ENCODE assay signal across 8 cellular contexts in genomic region chr17:78781339-78782304, GRCh38. TPM values are rescaled to one million over a fixed set of nuclear protein-coding genes. Genes with fewer than 3 reads are reported as not detected.
DNase-seq lines count a peak whose midpoint lies in the region; ATAC-seq and TF ChIP-seq lines count a peak whose summit lies in the region.

Gene CYTH1, minus strand, starts transcription at chr17:78782273. Its CDS starts 50 bp downstream, at chr17:78782223.

- peak; percentile 25 for DNase-seq in NOMO-1 treated with DMSO at 0.1 percent for 48 hours (lab: John Stamatoyannopoulos, UW; ENCODE audit: unreplicated experiment)
- no peak for DNase-seq in NOMO-1 treated with dmso at 0.1 percent for 144 hours (lab: John Stamatoyannopoulos, UW; ENCODE audit: unreplicated experiment)
- peak; percentile 44 to 79 for DNase-seq in stimulated activated effector memory CD8-positive, alpha-beta T cell treated with anti-CD3 and anti-CD28 coated beads, Interleukin-12 subunit alpha, Interleukin-12 subunit beta, amount 100 ng/mL, for 72 hours (ENCODE audit: low spot score in 2 of 2)

- ATAC-seq in HG03135 (IDR thresholded peaks at IDR 0.05; ENCODE audit: unreplicated experiment) (peak; percentile 17), HG02981 (IDR thresholded peaks at IDR 0.05; ENCODE audit: unreplicated experiment) (no peak)
- peak; percentile 47 for ATAC-seq in stimulated activated effector memory CD8-positive, alpha-beta T cell treated with anti-CD3 and anti-CD28 coated beads, Interleukin-12 subunit alpha, Interleukin-12 subunit beta, amount 100 ng/mL, for 72 hours

- peak within 1 kb of the TSS; percentile 79 for H3K4me3 Mint-ChIP-seq in dendritic cell treated with granulocyte-macrophage colony-stimulating factor and Interleukin-4, amounts not matched to agents 40 ng/mL and 50 ng/mL, for 4 days
- peak within 1 kb of the TSS; percentile 90 for H3K4me3 Mint-ChIP-seq in stimulated activated effector memory CD8-positive, alpha-beta T cell treated with anti-CD3 and anti-CD28 coated beads, Interleukin-12 subunit alpha, Interleukin-12 subunit beta, amount 100 ng/mL, for 72 hours

- TF ChIP-seq RAD21 in liver (IDR thresholded peaks at IDR 0.05), result peak in 1 of 2 donors; percentile 17

- no peaks in the 10 kb centered on the region for H3K9me3 Mint-ChIP-seq in dendritic cell treated with granulocyte-macrophage colony-stimulating factor and Interleukin-4, amounts not matched to agents 40 ng/mL and 50 ng/mL, for 4 days
- no peaks in the 10 kb centered on the region for H3K9me3 Mint-ChIP-seq in stimulated activated effector memory CD8-positive, alpha-beta T cell treated with anti-CD3 and anti-CD28 coated beads, Interleukin-12 subunit alpha, Interleukin-12 subunit beta, amount 100 ng/mL, for 72 hours

- H3K27me3 Mint-ChIP-seq in dendritic cell treated with granulocyte-macrophage colony-stimulating factor and Interleukin-4, amounts not matched to agents 40 ng/mL and 50 ng/mL, for 4 days, result no peaks in the 10 kb centered on the region

- peak within 1 kb of the TSS; percentile 86 to 98 for H3K9ac ChIP-seq in liver (ENCODE audit: low read depth in 1 of 2, low read length in 2 of 2)

- WGBS in liver, result under 1% methylated on average over 127 of the region's 127 CpGs

- intact Hi-C loops in T-helper 1 cell treated with Interleukin-12 subunit alpha and Interleukin-12 subunit beta and Interleukin-4 antibody, amounts not matched to agents 30 ng/mL and 1 ng/mL, for 36 hours (cut with micrococcal nuclease), result loop anchor here (1.0 to 5.0 kb wide), 5 partner anchors 24 to 529 kb away; partner anchors contain the start of gene USP36
- intact Hi-C loops in dendritic cell treated with granulocyte-macrophage colony-stimulating factor and Interleukin-4, amounts not matched to agents 40 ng/mL and 50 ng/mL, for 4 days (cut with micrococcal nuclease), result loop anchor here (5.0 kb wide), 1 partner anchor 34 kb away; no protein-coding TSS in a partner anchor

- H3K36me3 Mint-ChIP-seq in dendritic cell treated with granulocyte-macrophage colony-stimulating factor and Interleukin-4, amounts not matched to agents 40 ng/mL and 50 ng/mL, for 4 days (ENCODE audit: low read depth), result peaks cover 22% of the 10 kb centered on the region
- H3K36me3 Mint-ChIP-seq in stimulated activated effector memory CD8-positive, alpha-beta T cell treated with anti-CD3 and anti-CD28 coated beads, Interleukin-12 subunit alpha, Interleukin-12 subunit beta, amount 100 ng/mL, for 72 hours, result peaks cover 55% of the 10 kb centered on the region

- peaks cover 43% of the 10 kb centered on the region for H3K4me1 Mint-ChIP-seq in dendritic cell treated with granulocyte-macrophage colony-stimulating factor and Interleukin-4, amounts not matched to agents 40 ng/mL and 50 ng/mL, for 4 days (ENCODE audit: low read depth)
- H3K4me1 Mint-ChIP-seq in stimulated activated effector memory CD8-positive, alpha-beta T cell treated with anti-CD3 and anti-CD28 coated beads, Interleukin-12 subunit alpha, Interleukin-12 subunit beta, amount 100 ng/mL, for 72 hours, result peaks cover 49% of the 10 kb centered on the region

- H3K4me1 ChIP-seq in liver (ENCODE audit: control insufficient read depth in 4 of 4, insufficient read depth in 4 of 4, low read length in 3 of 4), result peaks cover 0 to 26% (median 18%) of the 10 kb centered on the region in 4 donors

- peak within 1 kb of the TSS; percentile 98 for H3K27ac ChIP-seq in liver (ENCODE audit: low read depth in 1 of 2, low read length in 2 of 2)

- no peak for TF ChIP-seq CTCF in liver (IDR thresholded peaks at IDR 0.05; ENCODE audit: low read depth, low read length, missing input control)

- H3K4me3 ChIP-seq in liver (ENCODE audit: low read depth in 1 of 3, low read length in 3 of 3), result peak within 1 kb of the TSS; percentile 85 to 97 (median 92)

- peak within 1 kb of the TSS; percentile 89 for H3K27ac Mint-ChIP-seq in dendritic cell treated with granulocyte-macrophage colony-stimulating factor and Interleukin-4, amounts not matched to agents 40 ng/mL and 50 ng/mL, for 4 days
- H3K27ac Mint-ChIP-seq in stimulated activated effector memory CD8-positive, alpha-beta T cell treated with anti-CD3 and anti-CD28 coated beads, Interleukin-12 subunit alpha, Interleukin-12 subunit beta, amount 100 ng/mL, for 72 hours, result peak within 1 kb of the TSS; percentile 97

- no peaks in the 10 kb centered on the region for H3K9me3 ChIP-seq in liver (ENCODE audit: control insufficient read depth in 4 of 4, low read length in 3 of 4)

- no peaks in the 10 kb centered on the region for H3K27me3 ChIP-seq in liver (ENCODE audit: control insufficient read depth in 4 of 4, insufficient read depth in 4 of 4, low read length in 3 of 4)

- no peaks in the 10 kb centered on the region for H3K36me3 ChIP-seq in liver (ENCODE audit: control insufficient read depth in 4 of 4, insufficient read depth in 3 of 4, low read depth in 1 of 4, low read length in 3 of 4)

TF ChIP-seq in liver, 16 proteins besides CTCF, POLR2A, EP300 and RAD21:
- TF ChIP-seq HNF4G (IDR thresholded peaks at IDR 0.05), result no peak
- TF ChIP-seq FOXA2 (IDR thresholded peaks at IDR 0.05), result no peak
- TF ChIP-seq JUND (IDR thresholded peaks at IDR 0.05), result no peak
- no peak for TF ChIP-seq REST (IDR thresholded peaks at IDR 0.05)
- no peak for TF ChIP-seq TAF1 (conservative IDR thresholded peaks at IDR 0.05)

RNA-seq across cellular contexts. Expression of gene CYTH1, which starts in this region (rescaled TPM):
- 299 and 310 TPM in 2 replicates for total RNA-seq in T-helper 1 cell treated with Interleukin-12 subunit alpha and Interleukin-12 subunit beta and Interleukin-4 antibody, amounts not matched to agents 30 ng/mL and 1 ng/mL, for 36 hours
- total RNA-seq in liver, result 10 to 100 TPM; 16.7 to 32.1 TPM
- 10 to 100 TPM; 15.4 to 24.5 TPM for polyA plus RNA-seq in liver
